ENCODE assay signal across 8 cellular contexts in the genomic region with DNA sequence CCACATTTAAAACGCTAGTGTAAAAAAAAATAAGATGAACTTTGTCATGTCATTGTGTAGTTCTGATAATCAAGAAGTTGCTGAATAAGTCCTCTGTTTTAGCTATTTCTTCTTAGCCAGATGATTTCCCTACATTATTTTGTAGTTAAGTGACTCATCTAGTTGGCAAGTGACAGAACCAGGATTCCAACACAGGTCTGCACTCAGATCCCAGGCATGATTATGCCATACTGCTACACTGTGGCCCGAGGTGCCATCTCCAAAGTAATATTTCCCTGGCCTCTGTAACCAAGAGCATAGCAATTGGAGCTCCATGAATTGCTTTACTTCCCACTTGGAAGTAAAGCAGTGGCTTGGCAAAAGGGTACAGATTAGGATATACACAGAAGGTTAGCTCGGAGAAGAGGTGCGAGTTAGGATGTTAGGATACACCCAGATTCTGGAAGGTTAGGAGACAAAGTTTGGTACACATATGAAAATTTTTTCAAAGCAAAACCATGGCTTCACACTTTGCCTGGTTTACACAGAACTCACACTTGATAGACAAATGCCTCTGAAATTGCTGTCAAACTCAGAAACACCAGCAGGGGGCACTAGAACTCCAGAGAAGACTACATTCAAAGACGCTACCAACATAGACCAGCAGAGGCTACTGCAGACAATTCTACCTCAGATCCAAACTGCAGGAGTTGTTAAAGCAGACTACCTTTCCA. TPM values are rescaled to one million over a fixed set of nuclear protein-coding genes. Genes with fewer than 3 reads are reported as not detected.
DNase-seq lines count a peak whose midpoint lies in the region; ATAC-seq and TF ChIP-seq lines count a peak whose summit lies in the region.

No MANE protein-coding gene starts in this region.

- ATAC-seq in GM18861 (IDR thresholded peaks at IDR 0.05; ENCODE audit: unreplicated experiment) (peak; percentile 83), HG03108 (IDR thresholded peaks at IDR 0.05; ENCODE audit: unreplicated experiment) (peak; percentile 58), WTC11 (peak; percentile 76), left colon (peak; percentile 95)

- no peaks in the 10 kb centered on the region for H3K4me1 Mint-ChIP-seq in WTC11

- no peak overlapping the region for H3K27ac Mint-ChIP-seq in WTC11

- TF ChIP-seq CTCF in WTC11 (IDR thresholded peaks at IDR 0.05), result peak; percentile 51

- no peaks in the 10 kb centered on the region for H3K36me3 Mint-ChIP-seq in WTC11

- H3K27me3 Mint-ChIP-seq in WTC11 (ENCODE audit: low read depth), result no peaks in the 10 kb centered on the region; the same call in 1 of the 2 replicates

- no peaks in the 10 kb centered on the region for H3K9me3 Mint-ChIP-seq in WTC11

- intact Hi-C loops in left colon (cut with DNase I, micrococcal nuclease), result loop anchor here in 1 of 2 donors (10.0 kb wide), 1 partner anchor 79 kb away; no protein-coding TSS in a partner anchor

- CTCF ChIA-PET in WTC11 (lab: Charles Lee), result interaction anchor here (0.6 to 7.1 kb wide), 10 partner anchors 11 to 317 kb away, joined by 3 to 167 read pairs (median 4); partner anchors contain the start of gene SYTL4

- DNase-seq in AG08395 (ENCODE audit: low spot score), result peak; percentile 74
- peak; percentile 28 for DNase-seq in NCI-H2196 (lab: John Stamatoyannopoulos, UW; ENCODE audit: unreplicated experiment)
- peak; percentile 67 for DNase-seq in WTC11 (ENCODE audit: low spot score)
- DNase-seq in central memory CD4-positive, alpha-beta T cell, result peak; percentile 64
- peak; percentile 43 to 75 for DNase-seq in left colon
- peak in 2 of 3 donors; percentile 14 to 24 for DNase-seq in stimulated activated CD4-positive, alpha-beta T cell treated with anti-CD3 and anti-CD28 coated beads, TNF-alpha, amount 100 ng/mL, for 1 hour (ENCODE audit: low read depth in 3 of 3, low spot score in 1 of 3)

- POLR2A ChIA-PET in WTC11 (lab: Charles Lee), result interaction anchor here (0.7 kb wide), 1 partner anchor 11 kb away, joined by 5 read pairs; no protein-coding TSS in a partner anchor

- no peak overlapping the region for H3K4me3 Mint-ChIP-seq in WTC11

TF ChIP-seq in WTC11, 78 proteins besides CTCF, POLR2A, EP300 and RAD21:
- no peak for TF ChIP-seq IRF1 (CRISPR knock-in tag; IDR thresholded peaks at IDR 0.05)
- TF ChIP-seq ZNF232 (CRISPR knock-in tag; IDR thresholded peaks at IDR 0.05), result no peak
- no peak for TF ChIP-seq ZNF138 (CRISPR knock-in tag; conservative IDR thresholded peaks at IDR 0.05)
- no peak for TF ChIP-seq NFYB (CRISPR knock-in tag; conservative IDR thresholded peaks at IDR 0.05; ENCODE audit: low read depth)
- no peak for TF ChIP-seq NR2C2 (CRISPR knock-in tag; IDR thresholded peaks at IDR 0.05)
- TF ChIP-seq, protein P1, sequence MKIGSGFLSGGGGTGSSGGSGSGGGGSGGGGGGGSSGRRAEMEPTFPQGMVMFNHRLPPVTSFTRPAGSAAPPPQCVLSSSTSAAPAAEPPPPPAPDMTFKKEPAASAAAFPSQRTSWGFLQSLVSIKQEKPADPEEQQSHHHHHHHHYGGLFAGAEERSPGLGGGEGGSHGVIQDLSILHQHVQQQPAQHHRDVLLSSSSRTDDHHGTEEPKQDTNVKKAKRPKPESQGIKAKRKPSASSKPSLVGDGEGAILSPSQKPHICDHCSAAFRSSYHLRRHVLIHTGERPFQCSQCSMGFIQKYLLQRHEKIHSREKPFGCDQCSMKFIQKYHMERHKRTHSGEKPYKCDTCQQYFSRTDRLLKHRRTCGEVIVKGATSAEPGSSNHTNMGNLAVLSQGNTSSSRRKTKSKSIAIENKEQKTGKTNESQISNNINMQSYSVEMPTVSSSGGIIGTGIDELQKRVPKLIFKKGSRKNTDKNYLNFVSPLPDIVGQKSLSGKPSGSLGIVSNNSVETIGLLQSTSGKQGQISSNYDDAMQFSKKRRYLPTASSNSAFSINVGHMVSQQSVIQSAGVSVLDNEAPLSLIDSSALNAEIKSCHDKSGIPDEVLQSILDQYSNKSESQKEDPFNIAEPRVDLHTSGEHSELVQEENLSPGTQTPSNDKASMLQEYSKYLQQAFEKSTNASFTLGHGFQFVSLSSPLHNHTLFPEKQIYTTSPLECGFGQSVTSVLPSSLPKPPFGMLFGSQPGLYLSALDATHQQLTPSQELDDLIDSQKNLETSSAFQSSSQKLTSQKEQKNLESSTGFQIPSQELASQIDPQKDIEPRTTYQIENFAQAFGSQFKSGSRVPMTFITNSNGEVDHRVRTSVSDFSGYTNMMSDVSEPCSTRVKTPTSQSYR (CRISPR knock-in tag; IDR thresholded peaks at IDR 0.05), result no peak
- no peak for TF ChIP-seq ZNF317 (CRISPR knock-in tag; IDR thresholded peaks at IDR 0.05; ENCODE audit: borderline replicate concordance, low read depth)
- no peak for TF ChIP-seq E2F5 (CRISPR knock-in tag; IDR thresholded peaks at IDR 0.05)
- TF ChIP-seq GTF2I (CRISPR knock-in tag; conservative IDR thresholded peaks at IDR 0.05), result no peak
- TF ChIP-seq, protein P2, sequence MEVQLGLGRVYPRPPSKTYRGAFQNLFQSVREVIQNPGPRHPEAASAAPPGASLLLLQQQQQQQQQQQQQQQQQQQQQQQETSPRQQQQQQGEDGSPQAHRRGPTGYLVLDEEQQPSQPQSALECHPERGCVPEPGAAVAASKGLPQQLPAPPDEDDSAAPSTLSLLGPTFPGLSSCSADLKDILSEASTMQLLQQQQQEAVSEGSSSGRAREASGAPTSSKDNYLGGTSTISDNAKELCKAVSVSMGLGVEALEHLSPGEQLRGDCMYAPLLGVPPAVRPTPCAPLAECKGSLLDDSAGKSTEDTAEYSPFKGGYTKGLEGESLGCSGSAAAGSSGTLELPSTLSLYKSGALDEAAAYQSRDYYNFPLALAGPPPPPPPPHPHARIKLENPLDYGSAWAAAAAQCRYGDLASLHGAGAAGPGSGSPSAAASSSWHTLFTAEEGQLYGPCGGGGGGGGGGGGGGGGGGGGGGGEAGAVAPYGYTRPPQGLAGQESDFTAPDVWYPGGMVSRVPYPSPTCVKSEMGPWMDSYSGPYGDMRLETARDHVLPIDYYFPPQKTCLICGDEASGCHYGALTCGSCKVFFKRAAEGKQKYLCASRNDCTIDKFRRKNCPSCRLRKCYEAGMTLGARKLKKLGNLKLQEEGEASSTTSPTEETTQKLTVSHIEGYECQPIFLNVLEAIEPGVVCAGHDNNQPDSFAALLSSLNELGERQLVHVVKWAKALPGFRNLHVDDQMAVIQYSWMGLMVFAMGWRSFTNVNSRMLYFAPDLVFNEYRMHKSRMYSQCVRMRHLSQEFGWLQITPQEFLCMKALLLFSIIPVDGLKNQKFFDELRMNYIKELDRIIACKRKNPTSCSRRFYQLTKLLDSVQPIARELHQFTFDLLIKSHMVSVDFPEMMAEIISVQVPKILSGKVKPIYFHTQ (CRISPR knock-in tag; IDR thresholded peaks at IDR 0.05), result no peak
- no peak for TF ChIP-seq ZNF219 (CRISPR knock-in tag; IDR thresholded peaks at IDR 0.05; ENCODE audit: borderline replicate concordance)

RNA-seq across cellular contexts. Expression of gene SRPX2, which starts 41.4 kb away (rescaled TPM):
- 0.24 to 0.62 TPM (median 0.34 TPM) in 3 replicates for total RNA-seq in WTC11 (2021)
- total RNA-seq in left colon, result 10 to 100 TPM in 1 of 2 donors, 1 to 10 TPM in 1; 4.5 to 10.5 TPM

RNA-seq across cellular contexts. Expression of gene SYTL4, which starts 46.5 kb away (rescaled TPM):
- total RNA-seq in WTC11 (2021) (0.16 to 0.31 TPM (median 0.27 TPM) in 3 replicates), left colon (10 to 100 TPM; 48.0 to 52.5 TPM)

RNA-seq across cellular contexts. Expression of gene TSPAN6, which starts 48.8 kb away (rescaled TPM):
- total RNA-seq in WTC11 (2021), result 47.0 to 50.5 TPM (median 49.8 TPM) in 3 replicates
- total RNA-seq in left colon, result 100 to 1,000 TPM in 1 of 2 donors, 10 to 100 TPM in 1; 93.9 to 154 TPM

Comparison
In these comparisons a context has a peak if more than half of its experiments do, and no peak if none do; other contexts are left out.
1. Peak in every context shown above with its lines: DNase-seq and ATAC-seq.
2. DNase-seq: peak in every context shown above with its lines; median percentile 74 in AG08395; 67 in WTC11; 64 in central memory CD4-positive, alpha-beta T cell; 59 in left colon; 28 in NCI-H2196; 19 in stimulated activated CD4-positive, alpha-beta T cell treated with anti-CD3 and anti-CD28 coated beads, TNF-alpha, amount 100 ng/mL, for 1 hour.
3. RNA of gene SYTL4, which starts 46.5 kb away (total RNA-seq): 48.0 to 52.5 TPM in left colon; 0.16 to 0.31 TPM in WTC11; every median in the first group is over 10 times any median in the second.